19 cellular contexts compared by ENCODE assay signal in genomic region chr13:109977212-109977968, GRCh38.
DNase-seq lines count a peak whose midpoint lies in the region; ATAC-seq, FAIRE-seq and TF ChIP-seq lines count a peak whose summit lies in the region.
"Had no signal": no experiment of that assay in that cellular context is flagged by ENCODE, and none has a peak within 500 bp of the region (broad histone marks: within the 10 kb centered on the region; RNA-seq: fewer than 3 reads in every experiment).

No MANE protein-coding gene starts in this region.

- no peaks in the 10 kb centered on the region for H3K4me1 Mint-ChIP-seq in stimulated activated memory B cell treated with anti-CD40 and anti-IgM and Interleukin-4, amounts not matched to agents 10 μg/mL and 1 μg/mL and 100 μg/mL, for 72 hours
- H3K4me1 Mint-ChIP-seq: B cell; CD14-positive monocyte; CD4-positive, alpha-beta memory T cell had no signal

- DNase-seq in cardiac muscle cell (ENCODE audit: low read depth in 1 of 2, low spot score in 1 of 2), result no peak
- no peak for DNase-seq in left cardiac atrium
- no peak for DNase-seq in GM12892 (ENCODE audit: insufficient read length)
- DNase-seq in SJCRH30, result no peak
- DNase-seq in NCI-H748 (lab: John Stamatoyannopoulos, UW; ENCODE audit: unreplicated experiment), result no peak
- DNase-seq: CD4-positive, alpha-beta memory T cell; DMS153; DMS79; GDM1; GOT3; H7; HFFc6; IMR-90 had no signal

- H3K27me3 ChIP-seq in cardiac muscle cell (no peaks in the 10 kb centered on the region), OCI-LY3 (ENCODE audit: low read depth, low read length) (no peaks in the 10 kb centered on the region), SJCRH30 (no peaks in the 10 kb centered on the region; the same call in 1 of the 2 replicates)

- no peaks in the 10 kb centered on the region for H3K36me3 ChIP-seq in cardiac muscle cell
- no peaks in the 10 kb centered on the region for H3K36me3 ChIP-seq in OCI-LY3 (replicated peaks; ENCODE audit: low read depth, low read length)
- H3K36me3 ChIP-seq in SJCRH30, result no peaks in the 10 kb centered on the region

- H4K20me1 ChIP-seq in OCI-LY3 (ENCODE audit: insufficient read depth, low read length), result no peaks in the 10 kb centered on the region

- no peaks in the 10 kb centered on the region for H3K36me3 Mint-ChIP-seq in stimulated activated memory B cell treated with anti-CD40 and anti-IgM and Interleukin-4, amounts not matched to agents 10 μg/mL and 1 μg/mL and 100 μg/mL, for 72 hours
- H3K36me3 Mint-ChIP-seq: CD14-positive monocyte; CD4-positive, alpha-beta memory T cell had no signal

- intact Hi-C loops in left cardiac atrium (cut with DNase I), result no loop called here

- peak overlapping the region; percentile 19; the same call in 1 of the 2 replicates for H3K4me2 ChIP-seq in OCI-LY3 (ENCODE audit: low read length)

- no peaks in the 10 kb centered on the region for H3K79me2 ChIP-seq in OCI-LY3 (ENCODE audit: low read length)

- TF ChIP-seq CTCF in cardiac muscle cell (IDR thresholded peaks at IDR 0.05; ENCODE audit: low read depth, low read length) (no peak), OCI-LY3 (IDR thresholded peaks at IDR 0.05; ENCODE audit: low read depth, low read length) (no peak)

- H3K4me3 ChIP-seq in cardiac muscle cell (no peak overlapping the region), OCI-LY3 (ENCODE audit: low read length) (no peak overlapping the region), SJCRH30 (no peak overlapping the region)

- H3K9me3 ChIP-seq in cardiac muscle cell (ENCODE audit: low read depth) (no peaks in the 10 kb centered on the region), OCI-LY3 (ENCODE audit: insufficient read depth, low read length) (no peaks in the 10 kb centered on the region), SJCRH30 (replicated peaks) (no peaks in the 10 kb centered on the region)

- H3K9me3 Mint-ChIP-seq in stimulated activated memory B cell treated with anti-CD40 and anti-IgM and Interleukin-4, amounts not matched to agents 10 μg/mL and 1 μg/mL and 100 μg/mL, for 72 hours, result no peaks in the 10 kb centered on the region
- H3K9me3 Mint-ChIP-seq: HFFc6 had no signal

- H3K4me1 ChIP-seq in cardiac muscle cell (ENCODE audit: low read depth) (peaks cover 23% of the 10 kb centered on the region), OCI-LY3 (ENCODE audit: low read length) (peaks cover 30% of the 10 kb centered on the region), SJCRH30 (no peaks in the 10 kb centered on the region)

- no peak overlapping the region for H3K27ac Mint-ChIP-seq in stimulated activated memory B cell treated with anti-CD40 and anti-IgM and Interleukin-4, amounts not matched to agents 10 μg/mL and 1 μg/mL and 100 μg/mL, for 72 hours
- H3K27ac Mint-ChIP-seq: B cell; CD4-positive, alpha-beta memory T cell; HFFc6 had no signal

- no peak overlapping the region for H2AFZ ChIP-seq in OCI-LY3 (ENCODE audit: low read depth, low read length)

- peaks cover 7% of the 10 kb centered on the region for H3K27me3 Mint-ChIP-seq in stimulated activated memory B cell treated with anti-CD40 and anti-IgM and Interleukin-4, amounts not matched to agents 10 μg/mL and 1 μg/mL and 100 μg/mL, for 72 hours
- H3K27me3 Mint-ChIP-seq: B cell had no signal

- H3K4me3 Mint-ChIP-seq in stimulated activated memory B cell treated with anti-CD40 and anti-IgM and Interleukin-4, amounts not matched to agents 10 μg/mL and 1 μg/mL and 100 μg/mL, for 72 hours, result no peak overlapping the region
- H3K4me3 Mint-ChIP-seq: B cell; CD14-positive monocyte; CD4-positive, alpha-beta memory T cell; HFFc6 had no signal

- TF ChIP-seq POLR2A in GM12892 (IDR thresholded peaks at IDR 0.05; ENCODE audit: low read depth, low read length), result no peak

- peak; percentile 33 for FAIRE-seq in GM12892 (lab: Jason Lieb, UNC)
- FAIRE-seq: HTR-8/SVneo had no signal

- no peak for ATAC-seq in left cardiac atrium
- ATAC-seq in stimulated activated memory B cell treated with anti-CD40 and anti-IgM and Interleukin-4, amounts not matched to agents 10 μg/mL and 1 μg/mL and 100 μg/mL, for 72 hours, result no peak
- ATAC-seq: HCT116 had no signal

- no peak overlapping the region for H3K9ac ChIP-seq in OCI-LY3 (ENCODE audit: low read length)

- H3K27ac ChIP-seq in cardiac muscle cell (peak overlapping the region; percentile 71), OCI-LY3 (ENCODE audit: low read length) (peak overlapping the region; percentile 66), SJCRH30 (no peak overlapping the region)
